Comparison of ENCODE assay signal across 1 cellular context in genomic region chr2:176078440-176079284, GRCh38.
TF ChIP-seq lines count a peak whose summit lies in the region.

No MANE protein-coding gene starts in this region.

TF ChIP-seq in H1, 55 proteins besides CTCF, POLR2A, EP300 and RAD21:
- TF ChIP-seq EZH2 (IDR thresholded peaks at IDR 0.05; ENCODE audit: low read depth, low read length, severe bottlenecking) (peak; percentile 87), SP4 (IDR thresholded peaks at IDR 0.05; ENCODE audit: low read length) (no peak), TCF12 (IDR thresholded peaks at IDR 0.05; ENCODE audit: low read depth, low read length) (0 out of 2 replicates have a peak, but pooled peaks have one; percentile 10), TBP (IDR thresholded peaks at IDR 0.05; ENCODE audit: low read depth, low read length) (no peak), CBX8 (IDR thresholded peaks at IDR 0.05; ENCODE audit: borderline replicate concordance, low read depth, low read length) (peak; percentile 70; the same call in 1 of the 2 replicates), POU5F1 (IDR thresholded peaks at IDR 0.05; ENCODE audit: low read depth, low read length) (0 out of 2 replicates have a peak, but pooled peaks have one; percentile 7), SUZ12 (IDR thresholded peaks at IDR 0.05; ENCODE audit: low read length) (peak; percentile 89), RNF2 (IDR thresholded peaks at IDR 0.05; ENCODE audit: borderline replicate concordance, low read depth, low read length, missing control alignments, poor library complexity, severe bottlenecking) (peak; percentile 93), SIX5 (IDR thresholded peaks at IDR 0.05; ENCODE audit: low read depth, low read length) (no peak)
